In genomic region chr6:34391711-34392496, GRCh38 we compare ENCODE assay signal across 1 cellular context.
TF ChIP-seq lines count a peak whose summit lies in the region.

No MANE protein-coding gene starts in this region.

TF ChIP-seq in K562, 482 proteins besides CTCF, POLR2A, EP300 and RAD21 (continued from another document and continues in another):
- TF ChIP-seq NR2C2 (CRISPR knock-in tag; IDR thresholded peaks at IDR 0.05) (no peak; the same call in 1 of the 2 replicates), NR2C2 (tag; IDR thresholded peaks at IDR 0.05) (peak; percentile 9; the same call in 1 of the 2 replicates), NBN (IDR thresholded peaks at IDR 0.05; ENCODE audit: low read depth) (no peak), YBX1 (IDR thresholded peaks at IDR 0.05) (no peak), ZNF282 (CRISPR knock-in tag; IDR thresholded peaks at IDR 0.05) (no peak; the same call in 1 of the 2 replicates), ZMIZ1 (IDR thresholded peaks at IDR 0.05; ENCODE audit: low read depth in 2 of 2, low read length in 2 of 2) (peak in 1 of 2 experiments; percentile 25; a peak in 1 of 4 replicates), PHB (CRISPR knock-in tag; IDR thresholded peaks at IDR 0.05) (no peak), ZFPM2 (CRISPR knock-in tag; IDR thresholded peaks at IDR 0.05) (no peak), THAP12 (CRISPR knock-in tag; IDR thresholded peaks at IDR 0.05) (peak; percentile 41; the same call in 1 of the 2 replicates), KDM5B (IDR thresholded peaks at IDR 0.05; ENCODE audit: insufficient replicate concordance, low read depth, low read length) (no peak), ZNF239 (CRISPR knock-in tag; IDR thresholded peaks at IDR 0.05) (no peak), JUND (IDR thresholded peaks at IDR 0.05; ENCODE audit: borderline replicate concordance, low read depth, low read length) (no peak), JUND (tag; IDR thresholded peaks at IDR 0.05; ENCODE audit: borderline replicate concordance, low read depth, low read length) (no peak), CLOCK (CRISPR knock-in tag; IDR thresholded peaks at IDR 0.05; ENCODE audit: borderline replicate concordance) (no peak), EP400 (IDR thresholded peaks at IDR 0.05) (peak; percentile 92), NFRKB (IDR thresholded peaks at IDR 0.05; ENCODE audit: low read depth) (peak; percentile 62; the same call in 1 of the 2 replicates), FOXP4 (CRISPR knock-in tag; IDR thresholded peaks at IDR 0.05; ENCODE audit: borderline replicate concordance) (peak; percentile 22; the same call in 1 of the 2 replicates), NFIX (CRISPR knock-in tag; IDR thresholded peaks at IDR 0.05; ENCODE audit: low read depth) (no peak), FOXM1 (IDR thresholded peaks at IDR 0.05; ENCODE audit: low read depth) (no peak), FOXM1 (CRISPR knock-in tag; IDR thresholded peaks at IDR 0.05; ENCODE audit: low read depth) (no peak; the same call in 1 of the 2 replicates), E2F8 (IDR thresholded peaks at IDR 0.05; ENCODE audit: low read depth, partially characterized antibody) (no peak), PRMT5 (CRISPR knock-in tag; IDR thresholded peaks at IDR 0.05) (peak; percentile 58; the same call in 1 of the 2 replicates), PURB (CRISPR knock-in tag; IDR thresholded peaks at IDR 0.05; ENCODE audit: low read depth) (no peak), STAG1 (CRISPR knock-in tag; IDR thresholded peaks at IDR 0.05; ENCODE audit: borderline replicate concordance) (peak; percentile 10; the same call in 1 of the 2 replicates), PCBP1 (IDR thresholded peaks at IDR 0.05; ENCODE audit: low read depth, low read length, poor library complexity, severe bottlenecking) (peak; percentile 86), MTA2 (IDR thresholded peaks at IDR 0.05; ENCODE audit: low read depth) (no peak), CREBBP (IDR thresholded peaks at IDR 0.05; ENCODE audit: low read depth, low read length) (no peak), E2F6 (IDR thresholded peaks at IDR 0.05; ENCODE audit: borderline replicate concordance in 1 of 2, extremely low read depth in 1 of 2, insufficient read depth in 1 of 2, insufficient read length in 1 of 2, low read depth in 1 of 2, low read length in 1 of 2, poor library complexity in 1 of 2, severe bottlenecking in 1 of 2) (peak; percentile 88 to 89), RAD51 (IDR thresholded peaks at IDR 0.05; ENCODE audit: borderline replicate concordance, low read depth) (0 out of 2 replicates have a peak, but pooled peaks have one; percentile 7), U2AF1 (optimal IDR thresholded peaks at IDR 0.05; ENCODE audit: low read depth, low read length) (no peak), THRAP3 (IDR thresholded peaks at IDR 0.05; ENCODE audit: borderline replicate concordance) (no peak), ATF2 (CRISPR knock-in tag; IDR thresholded peaks at IDR 0.05) (no peak; the same call in 1 of the 2 replicates), ZNF589 (CRISPR knock-in tag; IDR thresholded peaks at IDR 0.05; ENCODE audit: low read depth) (peak; percentile 72; the same call in 1 of the 2 replicates), CBFB (CRISPR knock-in tag; IDR thresholded peaks at IDR 0.05) (no peak), CBX2 (IDR thresholded peaks at IDR 0.05; ENCODE audit: insufficient read depth, low read length, poor library complexity, severe bottlenecking) (no peak), CTBP1 (IDR thresholded peaks at IDR 0.05; ENCODE audit: borderline replicate concordance) (no peak; the same call in 1 of the 2 replicates)
- TF ChIP-seq, protein P1, sequence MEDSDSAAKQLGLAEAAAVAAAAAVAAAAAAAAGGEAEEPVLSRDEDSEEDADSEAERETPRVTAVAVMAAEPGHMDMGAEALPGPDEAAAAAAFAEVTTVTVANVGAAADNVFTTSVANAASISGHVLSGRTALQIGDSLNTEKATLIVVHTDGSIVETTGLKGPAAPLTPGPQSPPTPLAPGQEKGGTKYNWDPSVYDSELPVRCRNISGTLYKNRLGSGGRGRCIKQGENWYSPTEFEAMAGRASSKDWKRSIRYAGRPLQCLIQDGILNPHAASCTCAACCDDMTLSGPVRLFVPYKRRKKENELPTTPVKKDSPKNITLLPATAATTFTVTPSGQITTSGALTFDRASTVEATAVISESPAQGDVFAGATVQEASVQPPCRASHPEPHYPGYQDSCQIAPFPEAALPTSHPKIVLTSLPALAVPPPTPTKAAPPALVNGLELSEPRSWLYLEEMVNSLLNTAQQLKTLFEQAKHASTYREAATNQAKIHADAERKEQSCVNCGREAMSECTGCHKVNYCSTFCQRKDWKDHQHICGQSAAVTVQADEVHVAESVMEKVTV (CRISPR knock-in tag; IDR thresholded peaks at IDR 0.05) = no peak
- TF ChIP-seq, protein P2, sequence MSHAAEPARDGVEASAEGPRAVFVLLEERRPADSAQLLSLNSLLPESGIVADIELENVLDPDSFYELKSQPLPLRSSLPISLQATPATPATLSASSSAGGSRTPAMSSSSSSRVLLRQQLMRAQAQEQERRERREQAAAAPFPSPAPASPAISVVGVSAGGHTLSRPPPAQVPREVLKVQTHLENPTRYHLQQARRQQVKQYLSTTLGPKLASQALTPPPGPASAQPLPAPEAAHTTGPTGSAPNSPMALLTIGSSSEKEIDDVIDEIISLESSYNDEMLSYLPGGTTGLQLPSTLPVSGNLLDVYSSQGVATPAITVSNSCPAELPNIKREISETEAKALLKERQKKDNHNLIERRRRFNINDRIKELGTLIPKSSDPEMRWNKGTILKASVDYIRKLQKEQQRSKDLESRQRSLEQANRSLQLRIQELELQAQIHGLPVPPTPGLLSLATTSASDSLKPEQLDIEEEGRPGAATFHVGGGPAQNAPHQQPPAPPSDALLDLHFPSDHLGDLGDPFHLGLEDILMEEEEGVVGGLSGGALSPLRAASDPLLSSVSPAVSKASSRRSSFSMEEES (CRISPR knock-in tag; IDR thresholded peaks at IDR 0.05) = no peak
- TF ChIP-seq, protein P3, sequence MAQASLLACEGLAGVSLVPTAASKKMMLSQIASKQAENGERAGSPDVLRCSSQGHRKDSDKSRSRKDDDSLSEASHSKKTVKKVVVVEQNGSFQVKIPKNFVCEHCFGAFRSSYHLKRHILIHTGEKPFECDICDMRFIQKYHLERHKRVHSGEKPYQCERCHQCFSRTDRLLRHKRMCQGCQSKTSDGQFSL (CRISPR knock-in tag; IDR thresholded peaks at IDR 0.05) = peak; percentile 86
- TF ChIP-seq, protein P3 (tag; IDR thresholded peaks at IDR 0.05) = peak in 1 of 2 experiments; percentile 90; a peak in 2 of 4 replicates
